In the genomic region with DNA sequence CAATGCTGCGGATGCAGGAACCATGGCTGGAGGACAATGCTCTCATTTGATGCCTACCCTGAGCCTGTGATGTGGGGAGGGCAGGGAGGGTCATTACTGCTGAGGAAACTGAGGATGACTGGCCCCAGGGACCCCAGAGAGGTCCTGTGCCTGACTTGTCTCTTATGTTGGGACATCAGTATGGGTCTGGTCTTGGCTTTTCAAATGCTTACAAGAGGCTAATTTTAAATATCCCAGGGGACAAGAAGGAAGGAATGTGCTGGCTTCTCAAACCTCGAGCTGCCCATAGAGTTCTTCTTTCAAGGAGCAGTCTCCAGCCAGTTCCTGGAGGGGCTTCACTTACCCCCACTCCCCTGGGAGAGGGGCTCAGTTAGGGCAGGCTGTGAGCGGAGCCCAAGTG, we compare ENCODE assay signal across 21 cellular contexts.
DNase-seq lines count a peak whose midpoint lies in the region; ATAC-seq, FAIRE-seq and TF ChIP-seq lines count a peak whose summit lies in the region.
"Had no signal": no experiment of that assay in that cellular context is flagged by ENCODE, and none has a peak within 500 bp of the region (broad histone marks: within the 10 kb centered on the region; RNA-seq: fewer than 3 reads in every experiment).

No MANE protein-coding gene starts in this region.

- no peaks in the 10 kb centered on the region for H3K9me3 Mint-ChIP-seq in activated naive CD8-positive, alpha-beta T cell treated with anti-CD3 and anti-CD28 coated beads, Interleukin-2, amount 50 U/mL, for 24 hours
- no peaks in the 10 kb centered on the region for H3K9me3 Mint-ChIP-seq in activated naive CD8-positive, alpha-beta T cell treated with anti-CD3 and anti-CD28 coated beads for 36 hours
- H3K9me3 Mint-ChIP-seq in neural crest cell = peaks cover 3% of the 10 kb centered on the region
- H3K9me3 Mint-ChIP-seq: CD8-positive, alpha-beta T cell had no signal

- TF ChIP-seq CTCF in neural crest cell (conservative IDR thresholded peaks at IDR 0.05) = no peak

- no peak overlapping the region for H3K27ac Mint-ChIP-seq in activated naive CD8-positive, alpha-beta T cell treated with anti-CD3 and anti-CD28 coated beads, Interleukin-2, amount 50 U/mL, for 24 hours
- no peak overlapping the region for H3K27ac Mint-ChIP-seq in activated naive CD8-positive, alpha-beta T cell treated with anti-CD3 and anti-CD28 coated beads for 36 hours
- peak overlapping the region; percentile 67 for H3K27ac Mint-ChIP-seq in neural crest cell (ENCODE audit: unreplicated experiment)
- H3K27ac Mint-ChIP-seq: CD8-positive, alpha-beta T cell had no signal

- H3K4me1 ChIP-seq in aorta (ENCODE audit: control insufficient read depth in 1 of 2, insufficient read depth in 2 of 2, low read length in 2 of 2) = peaks cover 3% of the 10 kb centered on the region in 2 donors
- H3K4me1 ChIP-seq: A549, HAP-1 had no signal

- no peak overlapping the region for H3K4me3 Mint-ChIP-seq in activated naive CD8-positive, alpha-beta T cell treated with anti-CD3 and anti-CD28 coated beads, Interleukin-2, amount 50 U/mL, for 24 hours
- H3K4me3 Mint-ChIP-seq in activated naive CD8-positive, alpha-beta T cell treated with anti-CD3 and anti-CD28 coated beads for 36 hours = no peak overlapping the region
- no peak overlapping the region for H3K4me3 Mint-ChIP-seq in neural crest cell
- H3K4me3 Mint-ChIP-seq: CD8-positive, alpha-beta T cell had no signal

- 24 to 37% methylated on average over 3 of the region's 3 CpGs for WGBS in aorta, 2 donors

- no peak for DNase-seq in activated naive CD8-positive, alpha-beta T cell treated with anti-CD3 and anti-CD28 coated beads, Interleukin-2, amount 50 U/mL, for 24 hours
- no peak for DNase-seq in activated naive CD8-positive, alpha-beta T cell treated with anti-CD3 and anti-CD28 coated beads for 36 hours
- DNase-seq in neural crest cell (ENCODE audit: low read depth, low spot score) (no peak), sciatic nerve (ENCODE audit: low spot score) (no peak), aorta (no peak), germinal center (ENCODE audit: low spot score) (no peak), NCI-H2196 treated with DMSO at 0.1 percent for 48 hours (lab: John Stamatoyannopoulos, UW; ENCODE audit: unreplicated experiment) (no peak), HTR-8/SVneo (ENCODE audit: insufficient read length, low spot score) (no peak)
- DNase-seq: AML-193; CD8-positive, alpha-beta T cell; COR-L47; DMS 273 treated with DMSO at 0.1 percent for 48 hours; DND-41; EL; GM23248; IMR-90 had no signal

- peak overlapping the region; percentile 10 to 64 for H3K27ac ChIP-seq in aorta (ENCODE audit: low read depth in 1 of 2, low read length in 2 of 2)
- H3K27ac ChIP-seq: 22Rv1, A549, GM23248, HL-60 had no signal

- intact Hi-C loops in sciatic nerve (cut with DNase I) = no loop called here
- intact Hi-C loops in aorta (cut with DNase I) = no loop called here

- H3K36me3 Mint-ChIP-seq in activated naive CD8-positive, alpha-beta T cell treated with anti-CD3 and anti-CD28 coated beads, Interleukin-2, amount 50 U/mL, for 24 hours (ENCODE audit: low read depth) = no peaks in the 10 kb centered on the region
- no peaks in the 10 kb centered on the region for H3K36me3 Mint-ChIP-seq in activated naive CD8-positive, alpha-beta T cell treated with anti-CD3 and anti-CD28 coated beads for 36 hours
- no peaks in the 10 kb centered on the region for H3K36me3 Mint-ChIP-seq in neural crest cell (ENCODE audit: low read depth)
- H3K36me3 Mint-ChIP-seq: CD8-positive, alpha-beta T cell had no signal

- no peaks in the 10 kb centered on the region for H3K27me3 Mint-ChIP-seq in activated naive CD8-positive, alpha-beta T cell treated with anti-CD3 and anti-CD28 coated beads, Interleukin-2, amount 50 U/mL, for 24 hours
- H3K27me3 Mint-ChIP-seq in activated naive CD8-positive, alpha-beta T cell treated with anti-CD3 and anti-CD28 coated beads for 36 hours = peaks cover 14% of the 10 kb centered on the region
- H3K27me3 Mint-ChIP-seq in neural crest cell (ENCODE audit: low read depth) = no peaks in the 10 kb centered on the region

- no peaks in the 10 kb centered on the region for H3K36me3 ChIP-seq in aorta (ENCODE audit: control insufficient read depth in 1 of 2, insufficient read depth in 2 of 2, low read length in 1 of 2)
- H3K36me3 ChIP-seq: HAP-1 had no signal

- FAIRE-seq in HTR-8/SVneo (lab: Jason Lieb, UNC) = no peak
- FAIRE-seq: A549, GM12878 had no signal

- no peak overlapping the region for H3K4me3 ChIP-seq in aorta (ENCODE audit: low read length in 2 of 2)
- H3K4me3 ChIP-seq: A549, GM12878, GM23248, HAP-1 had no signal

- no peaks in the 10 kb centered on the region for H3K9me3 ChIP-seq in aorta (ENCODE audit: control insufficient read depth, low read length)
- H3K9me3 ChIP-seq: A549, HAP-1 had no signal

- no peaks in the 10 kb centered on the region for H3K27me3 ChIP-seq in aorta (ENCODE audit: control insufficient read depth in 1 of 2, insufficient read depth in 2 of 2, low read length in 1 of 2)

- peak; percentile 18 for ATAC-seq in activated naive CD8-positive, alpha-beta T cell treated with anti-CD3 and anti-CD28 coated beads, Interleukin-2, amount 50 U/mL, for 24 hours
- peak; percentile 38 for ATAC-seq in sciatic nerve
- ATAC-seq in aorta (ENCODE audit: low FRiP score) = peak; percentile 26
- ATAC-seq: A549; CD8-positive, alpha-beta T cell; GM12878 had no signal

- H3K4me1 Mint-ChIP-seq in activated naive CD8-positive, alpha-beta T cell treated with anti-CD3 and anti-CD28 coated beads, Interleukin-2, amount 50 U/mL, for 24 hours = no peaks in the 10 kb centered on the region
- H3K4me1 Mint-ChIP-seq in activated naive CD8-positive, alpha-beta T cell treated with anti-CD3 and anti-CD28 coated beads for 36 hours = no peaks in the 10 kb centered on the region
- peaks cover 35% of the 10 kb centered on the region for H3K4me1 Mint-ChIP-seq in neural crest cell
